4 cellular contexts compared by ENCODE assay signal in genomic region chr12:69853176-69853961, GRCh38. TPM values are rescaled to one million over a fixed set of nuclear protein-coding genes. Genes with fewer than 3 reads are reported as not detected.
"Had no signal": no experiment of that assay in that cellular context is flagged by ENCODE, and none has a peak within 500 bp of the region (broad histone marks: within the 10 kb centered on the region; RNA-seq: fewer than 3 reads in every experiment).

No MANE protein-coding gene starts in this region.

RNA-seq across cellular contexts. Expression of gene MYRFL, which starts 28.3 kb away (rescaled TPM):
- total RNA-seq: GM23248, H4, H7, HFFc6 had no signal
- polyA plus RNA-seq: GM23248 had no signal
